8 cellular contexts compared by ENCODE assay signal in genomic region chr4:56468097-56468422, GRCh38. TPM values are rescaled to one million over a fixed set of nuclear protein-coding genes. Genes with fewer than 3 reads are reported as not detected.
DNase-seq lines count a peak whose midpoint lies in the region; ATAC-seq and TF ChIP-seq lines count a peak whose summit lies in the region.

No MANE protein-coding gene starts in this region.

- peaks cover 24 to 47% of the 10 kb centered on the region in 2 donors for H3K4me1 ChIP-seq in left lung

- TF ChIP-seq CTCF in left lung (IDR thresholded peaks at IDR 0.05): no peak

- no peaks in the 10 kb centered on the region for H3K27me3 ChIP-seq in left lung

- no peaks in the 10 kb centered on the region for H3K9me3 ChIP-seq in left lung

- H3K27ac ChIP-seq in left lung: peak overlapping the region; percentile 89

- peak overlapping the region; percentile 96 to 97 for H3K4me3 ChIP-seq in left lung

- H3K36me3 ChIP-seq in left lung: peaks cover 0 to 30% of the 10 kb centered on the region in 2 donors

- DNase-seq in DMS53 (lab: John Stamatoyannopoulos, UW): peak; percentile 71
- DNase-seq in GM19238 (ENCODE audit: insufficient read length, low spot score): peak; percentile 15
- peak; percentile 65 for DNase-seq in SHP77 treated with DMSO at 0.1 percent for 48 hours (lab: John Stamatoyannopoulos, UW)
- peak; percentile 53 for DNase-seq in cerebellum (ENCODE audit: low spot score)
- peak in 1 of 2 donors; percentile 46 for DNase-seq in left lung
- peak; percentile 31 for DNase-seq in stimulated activated naive CD4-positive, alpha-beta T cell treated with Interleukin-2 at 50 U/mL for 16 hours (lab: John Stamatoyannopoulos, UW)
- no peak for DNase-seq in OCI-M1 (lab: John Stamatoyannopoulos, UW)

- ATAC-seq in HG03159 (IDR thresholded peaks at IDR 0.05; ENCODE audit: unreplicated experiment) (peak; percentile 38), left lung (peak; percentile 81)

- intact Hi-C loops in left lung (cut with DNase I): no loop called here

RNA-seq across cellular contexts. Expression of gene SRP72, which starts 0.6 kb away (rescaled TPM):
- total RNA-seq in cerebellum: 66.8 TPM
- total RNA-seq in left lung: 10 to 100 TPM; 85.3 to 85.8 TPM

RNA-seq across cellular contexts. Expression of gene PAICS, which starts 32.0 kb away (rescaled TPM):
- 27.6 TPM for total RNA-seq in cerebellum
- 10 to 100 TPM; 34.6 to 63.5 TPM for total RNA-seq in left lung

RNA-seq across cellular contexts. Expression of gene PPAT, which starts 32.6 kb away (rescaled TPM):
- total RNA-seq in cerebellum (13.6 TPM), left lung (1 to 10 TPM; 6.4 to 9.5 TPM)

RNA-seq across cellular contexts. Expression of gene ARL9, which starts 37.5 kb away (rescaled TPM):
- total RNA-seq in cerebellum: 3.2 TPM
- total RNA-seq in left lung: under 1 TPM in 1 of 2 donors, not detected in 1; 0.15 TPM
